In genomic region chr14:46490150-46490769, GRCh38 we compare ENCODE assay signal across 9 cellular contexts.
DNase-seq lines count a peak whose midpoint lies in the region; ATAC-seq and TF ChIP-seq lines count a peak whose summit lies in the region.
"Had no signal": no experiment of that assay in that cellular context is flagged by ENCODE, and none has a peak within 500 bp of the region (broad histone marks: within the 10 kb centered on the region; RNA-seq: fewer than 3 reads in every experiment).

No MANE protein-coding gene starts in this region.

- no peaks in the 10 kb centered on the region for H3K4me1 ChIP-seq in left lung
- H3K4me1 ChIP-seq: pancreas had no signal

- no peak overlapping the region for H3K27ac ChIP-seq in left lung
- H3K27ac ChIP-seq in caudate nucleus (ENCODE audit: low read depth, low read length): no peak overlapping the region
- H3K27ac ChIP-seq: pancreas had no signal

- H3K4me1 Mint-ChIP-seq in activated CD8-positive, alpha-beta T cell treated with anti-CD3 and anti-CD28 coated beads for 36 hours (ENCODE audit: low read depth): no peaks in the 10 kb centered on the region
- peaks cover 3% of the 10 kb centered on the region for H3K4me1 Mint-ChIP-seq in activated CD8-positive, alpha-beta T cell treated with anti-CD3 and anti-CD28 coated beads, Interleukin-2, amount 10 ng/mL, durations not matched to agents 7 days and 5 days (ENCODE audit: low read depth)

- intact Hi-C loops in activated CD8-positive, alpha-beta T cell treated with anti-CD3 and anti-CD28 coated beads for 36 hours (cut with micrococcal nuclease): no loop called here
- intact Hi-C loops in left lung (cut with DNase I): no loop called here

- DNase-seq in activated CD8-positive, alpha-beta T cell treated with anti-CD3 and anti-CD28 coated beads for 36 hours: peak; percentile 10
- DNase-seq in activated CD8-positive, alpha-beta T cell treated with anti-CD3 and anti-CD28 coated beads, Interleukin-2, amount 10 ng/mL, durations not matched to agents 7 days and 5 days: no peak
- peak; percentile 17 to 64 for DNase-seq in NOMO-1 (lab: John Stamatoyannopoulos, UW; ENCODE audit: unreplicated experiment in 2 of 2)
- DNase-seq in left lung: no peak
- DNase-seq in caudate nucleus (lab: John Stamatoyannopoulos, UW): no peak
- DNase-seq in NCI-H2227 treated with DMSO at 0.1 percent for 48 hours (lab: John Stamatoyannopoulos, UW): no peak
- no peak for DNase-seq in hippocampal formation (lab: John Stamatoyannopoulos, UW)
- DNase-seq: pancreas had no signal

- H3K27me3 ChIP-seq in left lung: no peaks in the 10 kb centered on the region
- H3K27me3 ChIP-seq: pancreas had no signal

- H3K4me3 ChIP-seq in left lung: no peak overlapping the region
- H3K4me3 ChIP-seq: pancreas had no signal

- H3K36me3 Mint-ChIP-seq in activated CD8-positive, alpha-beta T cell treated with anti-CD3 and anti-CD28 coated beads for 36 hours (ENCODE audit: low read depth): no peaks in the 10 kb centered on the region
- no peaks in the 10 kb centered on the region for H3K36me3 Mint-ChIP-seq in activated CD8-positive, alpha-beta T cell treated with anti-CD3 and anti-CD28 coated beads, Interleukin-2, amount 10 ng/mL, durations not matched to agents 7 days and 5 days (ENCODE audit: low read depth)

- peak; percentile 25 for TF ChIP-seq CTCF in activated CD8-positive, alpha-beta T cell treated with anti-CD3 and anti-CD28 coated beads for 36 hours (IDR thresholded peaks at IDR 0.05)
- TF ChIP-seq CTCF in left lung (IDR thresholded peaks at IDR 0.05): peak in 1 of 2 donors; percentile 14

- CTCF ChIA-PET in activated CD8-positive, alpha-beta T cell treated with anti-CD3 and anti-CD28 coated beads for 36 hours (lab: Charles Lee): interaction anchor here (0.5 kb wide), 1 partner anchor 82 kb away, joined by 3 read pairs; no protein-coding TSS in a partner anchor
- CTCF ChIA-PET in activated CD8-positive, alpha-beta T cell treated with anti-CD3 and anti-CD28 coated beads, Interleukin-2, amount 10 ng/mL, durations not matched to agents 7 days and 5 days (lab: Charles Lee): no interaction called here

- H3K4me3 Mint-ChIP-seq in activated CD8-positive, alpha-beta T cell treated with anti-CD3 and anti-CD28 coated beads for 36 hours: no peak overlapping the region
- H3K4me3 Mint-ChIP-seq in activated CD8-positive, alpha-beta T cell treated with anti-CD3 and anti-CD28 coated beads, Interleukin-2, amount 10 ng/mL, durations not matched to agents 7 days and 5 days: no peak overlapping the region

- peak; percentile 49 for ATAC-seq in activated CD8-positive, alpha-beta T cell treated with anti-CD3 and anti-CD28 coated beads for 36 hours
- ATAC-seq in activated CD8-positive, alpha-beta T cell treated with anti-CD3 and anti-CD28 coated beads, Interleukin-2, amount 10 ng/mL, durations not matched to agents 7 days and 5 days: no peak
- ATAC-seq in HG02885 (IDR thresholded peaks at IDR 0.05; ENCODE audit: poor library complexity, unreplicated experiment): peak; percentile 98
- peak; percentile 83 for ATAC-seq in left lung

- peaks cover 7% of the 10 kb centered on the region for H3K9me3 Mint-ChIP-seq in activated CD8-positive, alpha-beta T cell treated with anti-CD3 and anti-CD28 coated beads for 36 hours
- H3K9me3 Mint-ChIP-seq in activated CD8-positive, alpha-beta T cell treated with anti-CD3 and anti-CD28 coated beads, Interleukin-2, amount 10 ng/mL, durations not matched to agents 7 days and 5 days (ENCODE audit: insufficient read depth): peaks cover 10% of the 10 kb centered on the region

- POLR2A ChIA-PET in activated CD8-positive, alpha-beta T cell treated with anti-CD3 and anti-CD28 coated beads for 36 hours (lab: Charles Lee): no interaction called here
- POLR2A ChIA-PET in activated CD8-positive, alpha-beta T cell treated with anti-CD3 and anti-CD28 coated beads, Interleukin-2, amount 10 ng/mL, durations not matched to agents 7 days and 5 days (lab: Charles Lee): no interaction called here

- H3K27me3 Mint-ChIP-seq in activated CD8-positive, alpha-beta T cell treated with anti-CD3 and anti-CD28 coated beads for 36 hours: no peaks in the 10 kb centered on the region
- H3K27me3 Mint-ChIP-seq in activated CD8-positive, alpha-beta T cell treated with anti-CD3 and anti-CD28 coated beads, Interleukin-2, amount 10 ng/mL, durations not matched to agents 7 days and 5 days (ENCODE audit: low read depth): no peaks in the 10 kb centered on the region

- H3K27ac Mint-ChIP-seq in activated CD8-positive, alpha-beta T cell treated with anti-CD3 and anti-CD28 coated beads for 36 hours: no peak overlapping the region
- no peak overlapping the region for H3K27ac Mint-ChIP-seq in activated CD8-positive, alpha-beta T cell treated with anti-CD3 and anti-CD28 coated beads, Interleukin-2, amount 10 ng/mL, durations not matched to agents 7 days and 5 days

- no peaks in the 10 kb centered on the region for H3K9me3 ChIP-seq in left lung
- H3K9me3 ChIP-seq: pancreas had no signal

- no peaks in the 10 kb centered on the region for H3K36me3 ChIP-seq in left lung
- H3K36me3 ChIP-seq: pancreas had no signal

Comparison
In these comparisons a context has a peak if more than half of its experiments do, and no peak if none do; other contexts are left out.
1. DNase-seq: peak in activated CD8-positive, alpha-beta T cell treated with anti-CD3 and anti-CD28 coated beads for 36 hours (single experiment) and NOMO-1 (2 of 2); none in activated CD8-positive, alpha-beta T cell treated with anti-CD3 and anti-CD28 coated beads, Interleukin-2, amount 10 ng/mL, durations not matched to agents 7 days and 5 days (single experiment), left lung (0 of 2), caudate nucleus (0 of 61), NCI-H2227 treated with DMSO at 0.1 percent for 48 hours (single experiment) and hippocampal formation (0 of 2).